ENCODE assay signal across 10 cellular contexts in the genomic region with DNA sequence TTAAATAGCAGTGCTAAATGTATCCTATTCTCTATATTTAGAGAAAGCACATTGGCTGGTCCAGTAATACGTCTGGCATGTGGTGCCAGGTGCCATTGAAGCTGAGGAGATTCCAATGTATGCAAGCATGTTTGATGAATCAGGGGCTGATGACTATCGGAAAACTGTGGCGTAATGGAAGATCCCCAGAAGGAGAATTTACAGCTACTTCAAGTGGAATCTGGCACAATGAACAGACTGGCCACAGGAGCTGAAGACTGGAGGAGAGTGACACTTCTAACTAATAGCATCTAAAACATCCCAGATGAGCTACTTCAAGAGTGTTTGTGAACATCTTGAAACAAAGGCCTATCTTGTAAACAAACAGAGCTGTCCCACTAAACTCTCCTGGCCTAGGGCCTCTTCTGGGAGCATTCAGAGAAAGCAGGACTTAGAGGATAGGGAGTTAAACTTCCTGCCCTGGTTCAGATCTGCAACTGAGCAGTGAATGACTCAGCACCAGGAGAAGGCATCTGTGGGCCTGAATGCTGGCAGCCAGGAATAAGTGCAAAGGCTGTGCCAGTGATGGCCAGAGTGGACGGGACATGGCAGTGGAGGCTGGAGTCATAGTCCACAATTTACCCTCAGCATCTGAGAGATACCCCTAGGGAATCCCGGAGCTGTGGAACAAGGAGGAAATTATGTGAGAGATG. TPM values are rescaled to one million over a fixed set of nuclear protein-coding genes. Genes with fewer than 3 reads are reported as not detected.
DNase-seq lines count a peak whose midpoint lies in the region; ATAC-seq, FAIRE-seq and TF ChIP-seq lines count a peak whose summit lies in the region.
"Had no signal": no experiment of that assay in that cellular context is flagged by ENCODE, and none has a peak within 500 bp of the region (broad histone marks: within the 10 kb centered on the region; RNA-seq: fewer than 3 reads in every experiment).

No MANE protein-coding gene starts in this region.

- in situ Hi-C loops in Panc1 (cut with HindIII; ENCODE audit: low pct_unique_long_range_greater_than_20kb, low sequenced_read_pairs) = no loop called here

- intact Hi-C loops in Panc1 (cut with micrococcal nuclease; ENCODE audit: unreplicated experiment) = no loop called here
- intact Hi-C loops in sigmoid colon (cut with DNase I) = no loop called here

- POLR2A ChIA-PET in Panc1 (lab: Charles Lee) = no interaction called here

- no peak for FAIRE-seq in GM12892 (lab: Jason Lieb, UNC)

- CTCF ChIA-PET in Panc1 (lab: Charles Lee) = no interaction called here

- H3K27ac ChIP-seq in Panc1 (ENCODE audit: low read length) (no peak overlapping the region), sigmoid colon (peak overlapping the region in 3 of 4 donors; percentile 19 to 65 (median 37))
- H3K27ac ChIP-seq: KMS-11 had no signal

- no TSS peak for BruUV-seq in Panc1 (replicated peaks; lab: Mats Ljungman, UMichigan)

- no peak overlapping the region for H3K4me3 ChIP-seq in Panc1 (ENCODE audit: low read depth in 2 of 2, low read length in 2 of 2)
- H3K4me3 ChIP-seq in epithelial cell of esophagus (ENCODE audit: low read length) = no peak overlapping the region
- no peak overlapping the region for H3K4me3 ChIP-seq in sigmoid colon
- H3K4me3 ChIP-seq: stomach had no signal

- no peaks in the 10 kb centered on the region for H3K4me1 ChIP-seq in Panc1 (ENCODE audit: control insufficient read depth, insufficient read depth, low read length)
- peaks cover 0 to 9% (median 0%) of the 10 kb centered on the region in 4 donors for H3K4me1 ChIP-seq in sigmoid colon
- H3K4me1 ChIP-seq: stomach had no signal

- TF ChIP-seq CTCF in Panc1 (IDR thresholded peaks at IDR 0.05) = no peak
- TF ChIP-seq CTCF in epithelial cell of esophagus (IDR thresholded peaks at IDR 0.05; ENCODE audit: insufficient read depth, low read depth, low read length, missing control alignments) = no peak
- TF ChIP-seq CTCF in sigmoid colon (IDR thresholded peaks at IDR 0.05) = no peak

- H3K27me3 ChIP-seq in Panc1 (ENCODE audit: control insufficient read depth, insufficient read depth, low read length) = no peaks in the 10 kb centered on the region
- no peaks in the 10 kb centered on the region for H3K27me3 ChIP-seq in sigmoid colon

- ATAC-seq in Panc1 = peak; percentile 56; the same call in 1 of the 2 replicates
- ATAC-seq: activated T-helper 17 cell treated with anti-CD3 and anti-CD28 coated beads, Interleukin-2, amount 50 U/mL, for 72 hours had no signal

- DNase-seq in GM04504 (ENCODE audit: low read depth) = peak; percentile 96
- peak; percentile 8 for DNase-seq in Panc1 (ENCODE audit: low read depth, low spot score)
- DNase-seq in epithelial cell of esophagus (ENCODE audit: low read depth) = peak; percentile 95
- no peak for DNase-seq in sigmoid colon
- no peak for DNase-seq in GM12892 (ENCODE audit: insufficient read length)
- DNase-seq in hypothalamus (lab: John Stamatoyannopoulos, UW) = no peak
- DNase-seq in DMS79 treated with DMSO at 0.1 percent for 48 hours (lab: John Stamatoyannopoulos, UW) = no peak
- DNase-seq: stomach had no signal

- TF ChIP-seq POLR2A in sigmoid colon (IDR thresholded peaks at IDR 0.05) (no peak), GM12892 (IDR thresholded peaks at IDR 0.05; ENCODE audit: low read depth, low read length) (no peak)

- no peaks in the 10 kb centered on the region for H3K9me3 ChIP-seq in Panc1 (ENCODE audit: control insufficient read depth, insufficient read depth, low read depth, low read length)
- no peaks in the 10 kb centered on the region for H3K9me3 ChIP-seq in sigmoid colon

- no peak for TF ChIP-seq EP300 in sigmoid colon (IDR thresholded peaks at IDR 0.05)

- H3K36me3 ChIP-seq in Panc1 (ENCODE audit: control insufficient read depth, insufficient read depth, low read length) (no peaks in the 10 kb centered on the region), sigmoid colon (no peaks in the 10 kb centered on the region)
- H3K36me3 ChIP-seq: stomach had no signal

- 71 to 77% methylated on average over 5 of the region's 5 CpGs for WGBS in sigmoid colon, 2 donors

RNA-seq across cellular contexts. Expression of gene ACTC1, which starts 15.3 kb away (rescaled TPM):
- not detected for total RNA-seq in Panc1 (2021; ENCODE audit: unreplicated experiment)
- polyA plus RNA-seq in Panc1 (2012; ENCODE audit: insufficient read length) = 0.33 TPM
- 1 to 10 TPM in 2 of 4 donors, under 1 TPM in 2; 0.36 to 3.6 (median 0.93) TPM for total RNA-seq in sigmoid colon
- polyA plus RNA-seq in sigmoid colon = 10 to 100 TPM in 1 of 3 donors, 1 to 10 TPM in 2; 1.2 to 11.1 (median 3.0) TPM
- not detected for polyA plus RNA-seq in GM12892 (2012; ENCODE audit: missing spikeins)
- total RNA-seq: activated T-helper 17 cell treated with anti-CD3 and anti-CD28 coated beads, Interleukin-2, amount 50 U/mL, for 72 hours had no signal

RNA-seq across cellular contexts. Expression of gene GJD2, which starts 55.8 kb away (rescaled TPM):
- total RNA-seq in Panc1 (2021; ENCODE audit: unreplicated experiment) (not detected), sigmoid colon (under 1 TPM in 1 of 4 donors, not detected in 3; 0.28 TPM)
- polyA plus RNA-seq in Panc1 (2012; ENCODE audit: insufficient read length) = not detected
- not detected for polyA plus RNA-seq in sigmoid colon
- polyA plus RNA-seq in GM12892 (2012; ENCODE audit: missing spikeins) = not detected
- total RNA-seq: activated T-helper 17 cell treated with anti-CD3 and anti-CD28 coated beads, Interleukin-2, amount 50 U/mL, for 72 hours had no signal
- polyA plus RNA-seq: stomach had no signal

Comparison
In these comparisons a context has a peak if more than half of its experiments do, and no peak if none do; other contexts are left out.
1. DNase-seq: peak in GM04504 (single experiment), Panc1 (single experiment) and epithelial cell of esophagus (single experiment); none in sigmoid colon (single experiment), GM12892 (single experiment), hypothalamus (0 of 51) and DMS79 treated with DMSO at 0.1 percent for 48 hours (single experiment).